In genomic region chr19:5451494-5451893, GRCh38 we compare ENCODE assay signal across 28 cellular contexts. TPM values are rescaled to one million over a fixed set of nuclear protein-coding genes. Genes with fewer than 3 reads are reported as not detected.
"Had no signal": no experiment of that assay in that cellular context is flagged by ENCODE, and none has a peak within 500 bp of the region (broad histone marks: within the 10 kb centered on the region; RNA-seq: fewer than 3 reads in every experiment).

No MANE protein-coding gene starts in this region.

- H3K27ac ChIP-seq: breast epithelium, KMS-11, VCaP had no signal

- H3K4me3 ChIP-seq: breast epithelium, MG63 had no signal

- H3K36me3 ChIP-seq: breast epithelium, MG63 had no signal

- H3K9ac ChIP-seq: KMS-11 had no signal

- FAIRE-seq: RCC 7860 had no signal

- ATAC-seq: activated T-helper 17 cell treated with anti-CD3 and anti-CD28 coated beads, Interleukin-2, amount 50 U/mL, for 72 hours; PC-3; T-helper 17 cell had no signal

- H3K27me3 ChIP-seq: MG63 had no signal

- H3K4me1 ChIP-seq: breast epithelium had no signal

- DNase-seq: activated CD4-positive, alpha-beta memory T cell treated with anti-CD3 and anti-CD28 coated beads for 36 hours; activated CD4-positive, alpha-beta T cell treated with anti-CD3 and anti-CD28 coated beads, Interleukin-2, amount 10 ng/mL, durations not matched to agents 7 days and 5 days; activated CD4-positive, CD25-positive, alpha-beta regulatory T cell; activated CD8-positive, alpha-beta memory T cell treated with anti-CD3 and anti-CD28 coated beads for 24 hours; activated gamma-delta T cell; activated naive CD4-positive, alpha-beta T cell treated with anti-CD3 and anti-CD28 coated beads for 36 hours; activated naive CD8-positive, alpha-beta T cell treated with anti-CD3 and anti-CD28 coated beads for 36 hours; activated T-cell treated with anti-CD3 and anti-CD28 coated beads for 4 hours; activated T-cell treated with anti-CD3 and anti-CD28 coated beads, Interleukin-2, amount 50 U/mL, for 48 hours; aorta; MG63; MV-4-11; NCI-H1092 treated with DMSO at 0.1 percent for 48 hours; NCI-H1436 treated with DMSO at 0.1 percent for 48 hours; NCI-H187 treated with DMSO at 0.1 percent for 48 hours; NCI-H2171; NCI-H2227 treated with DMSO at 0.1 percent for 48 hours; NCI-H510A; PC-3; SHP77 treated with DMSO at 0.1 percent for 48 hours; T-helper 17 cell; T-helper 9 cell had no signal

- H3K9me3 ChIP-seq: breast epithelium had no signal

RNA-seq across cellular contexts. Expression of gene ZNRF4, which starts 3.7 kb away (rescaled TPM):
- total RNA-seq: activated CD4-positive, alpha-beta memory T cell treated with anti-CD3 and anti-CD28 coated beads for 36 hours; activated CD4-positive, alpha-beta T cell treated with anti-CD3 and anti-CD28 coated beads, Interleukin-2, amount 10 ng/mL, durations not matched to agents 7 days and 5 days; activated naive CD4-positive, alpha-beta T cell treated with anti-CD3 and anti-CD28 coated beads for 36 hours; activated naive CD8-positive, alpha-beta T cell treated with anti-CD3 and anti-CD28 coated beads for 36 hours; activated T-helper 17 cell treated with anti-CD3 and anti-CD28 coated beads, Interleukin-2, amount 50 U/mL, for 72 hours; aorta; breast epithelium; PC-3; T-helper 17 cell had no signal
- polyA plus RNA-seq: adipose tissue, aorta had no signal
